1 cellular context compared by ENCODE assay signal in genomic region chr20:36155991-36156390, GRCh38.
TF ChIP-seq lines count a peak whose summit lies in the region.

No MANE protein-coding gene starts in this region.

TF ChIP-seq in HepG2, 621 proteins besides CTCF, POLR2A, EP300 and RAD21 (continued from another document):
- TF ChIP-seq ZNF280B (CRISPR knock-in tag; IDR thresholded peaks at IDR 0.05; ENCODE audit: borderline replicate concordance) (no peak), MED8 (CRISPR knock-in tag; IDR thresholded peaks at IDR 0.05; ENCODE audit: insufficient replicate concordance) (no peak), ZFP62 (CRISPR knock-in tag; IDR thresholded peaks at IDR 0.05) (no peak), PRMT3 (CRISPR knock-in tag; IDR thresholded peaks at IDR 0.05; ENCODE audit: borderline replicate concordance, low read depth) (no peak), EED (CRISPR knock-in tag; IDR thresholded peaks at IDR 0.05) (peak; percentile 40; the same call in 1 of the 2 replicates), ZNF256 (CRISPR knock-in tag; conservative IDR thresholded peaks at IDR 0.05) (0 out of 2 replicates have a peak, but pooled peaks have one; percentile 27), RELA (CRISPR knock-in tag; IDR thresholded peaks at IDR 0.05) (no peak), IKZF4 (CRISPR knock-in tag; IDR thresholded peaks at IDR 0.05; ENCODE audit: borderline replicate concordance, low read depth, not compliant biosample characterization) (peak; percentile 50), ATF7-NPFF (CRISPR knock-in tag; IDR thresholded peaks at IDR 0.05; ENCODE audit: low read depth) (no peak), ZNF558 (CRISPR knock-in tag; IDR thresholded peaks at IDR 0.05; ENCODE audit: borderline replicate concordance) (no peak), CERS6 (CRISPR knock-in tag; IDR thresholded peaks at IDR 0.05) (0 out of 2 replicates have a peak, but pooled peaks have one; percentile 58), GPBP1L1 (CRISPR knock-in tag; IDR thresholded peaks at IDR 0.05) (no peak)
